ENCODE assay signal across 29 cellular contexts in the genomic region with DNA sequence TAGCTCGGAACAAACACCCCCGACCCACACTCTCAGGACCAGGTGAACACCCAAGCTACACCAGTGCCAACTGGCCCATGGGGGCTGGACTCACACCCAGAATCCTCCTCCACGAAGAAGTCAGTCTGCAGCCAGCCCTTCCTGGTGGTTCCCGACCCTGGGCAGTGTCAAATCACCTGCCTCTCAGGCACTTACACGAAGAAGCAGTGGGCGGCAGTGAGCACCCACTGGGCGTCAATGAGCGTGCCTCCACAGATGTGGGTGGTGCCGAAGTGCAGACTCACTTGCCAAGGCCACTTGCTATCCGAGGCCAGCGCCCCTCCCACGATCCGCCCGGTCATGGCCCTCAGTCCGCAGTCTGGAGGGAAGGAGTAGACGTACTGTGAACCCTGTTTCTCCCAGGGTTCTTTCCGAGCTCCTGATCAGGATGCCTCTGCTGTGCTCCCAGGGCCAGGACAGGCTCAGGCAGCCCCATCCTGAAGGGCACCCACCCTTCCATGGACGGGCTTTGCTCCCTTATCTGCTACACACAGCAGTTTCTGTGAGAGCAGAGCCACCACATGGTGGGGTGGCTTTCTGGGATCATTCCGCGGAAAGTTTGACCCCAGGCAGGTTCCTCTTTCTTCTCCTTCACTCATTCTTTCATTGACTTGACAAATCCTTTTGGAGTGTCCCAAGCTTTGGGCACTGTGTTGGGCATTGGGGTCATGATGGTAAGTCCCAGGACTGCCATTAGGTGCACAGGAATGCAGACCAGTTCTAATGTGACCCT. TPM values are rescaled to one million over a fixed set of nuclear protein-coding genes. Genes with fewer than 3 reads are reported as not detected.
DNase-seq lines count a peak whose midpoint lies in the region; TF ChIP-seq lines count a peak whose summit lies in the region.
"Had no signal": no experiment of that assay in that cellular context is flagged by ENCODE, and none has a peak within 500 bp of the region (broad histone marks: within the 10 kb centered on the region; RNA-seq: fewer than 3 reads in every experiment).

No MANE protein-coding gene starts in this region.

- peak overlapping the region; percentile 23 to 86 for H2BK12ac ChIP-seq in mesenchymal stem cell (ENCODE audit: low read length in 2 of 2)

- peaks cover 8% of the 10 kb centered on the region for H3K4me1 Mint-ChIP-seq in activated naive CD4-positive, alpha-beta T cell treated with anti-CD3 and anti-CD28 coated beads, Interleukin-2, amount 10 ng/mL, durations not matched to agents 7 days and 5 days
- H3K4me1 Mint-ChIP-seq in activated naive CD4-positive, alpha-beta T cell treated with anti-CD3 and anti-CD28 coated beads for 36 hours (ENCODE audit: low read depth) = peaks cover 8% of the 10 kb centered on the region

- H4K8ac ChIP-seq in mesenchymal stem cell (ENCODE audit: low read length) = no peak overlapping the region

- no peak for TF ChIP-seq EP300 in suprapubic skin (IDR thresholded peaks at IDR 0.05)

- H3K18ac ChIP-seq in mesenchymal stem cell (ENCODE audit: low read depth in 1 of 2, low read length in 2 of 2) = peak overlapping the region in 1 of 2 experiments; percentile 56

- H3K4me1 ChIP-seq in mesenchymal stem cell (ENCODE audit: control insufficient read depth, insufficient read depth, low read depth, low read length) (peaks cover 15% of the 10 kb centered on the region), suprapubic skin (peaks cover 6% of the 10 kb centered on the region)
- H3K4me1 ChIP-seq: breast epithelium had no signal

- H3K79me1 ChIP-seq in mesenchymal stem cell (replicated peaks; ENCODE audit: low read length, poor library complexity, severe bottlenecking) = no peaks in the 10 kb centered on the region

- in situ Hi-C loops in G401 (cut with HindIII; ENCODE audit: low sequenced_read_pairs) = no loop called here

- 93% methylated on average over 20 of the region's 20 CpGs for WGBS in mesenchymal stem cell
- 94% methylated on average over 14 of the region's 20 CpGs for WGBS in suprapubic skin

- no peak overlapping the region for H3K9ac ChIP-seq in mesenchymal stem cell (ENCODE audit: low read length)

- H3K27me3 ChIP-seq in mesenchymal stem cell (ENCODE audit: control insufficient read depth in 1 of 2, insufficient read depth in 1 of 2, low read length in 2 of 2) (peaks cover 19 to 45% of the 10 kb centered on the region in 2 experiments), suprapubic skin (peaks cover 2% of the 10 kb centered on the region), WERI-Rb-1 (ENCODE audit: insufficient read depth, low read depth, severe bottlenecking) (no peaks in the 10 kb centered on the region)
- H3K27me3 ChIP-seq: breast epithelium had no signal

- H3K36me3 ChIP-seq in mesenchymal stem cell (ENCODE audit: control insufficient read depth in 1 of 2, insufficient read depth in 2 of 2, low read depth in 1 of 2, low read length in 2 of 2) = no peaks in the 10 kb centered on the region
- H3K36me3 ChIP-seq in suprapubic skin = no peaks in the 10 kb centered on the region
- no peaks in the 10 kb centered on the region for H3K36me3 ChIP-seq in WERI-Rb-1
- H3K36me3 ChIP-seq: breast epithelium had no signal

- H3K9me3 Mint-ChIP-seq in activated naive CD4-positive, alpha-beta T cell treated with anti-CD3 and anti-CD28 coated beads, Interleukin-2, amount 10 ng/mL, durations not matched to agents 7 days and 5 days = no peaks in the 10 kb centered on the region
- no peaks in the 10 kb centered on the region for H3K9me3 Mint-ChIP-seq in activated naive CD4-positive, alpha-beta T cell treated with anti-CD3 and anti-CD28 coated beads for 36 hours
- H3K9me3 Mint-ChIP-seq: WTC11 had no signal

- no peak overlapping the region for H3K4me3 Mint-ChIP-seq in activated naive CD4-positive, alpha-beta T cell treated with anti-CD3 and anti-CD28 coated beads, Interleukin-2, amount 10 ng/mL, durations not matched to agents 7 days and 5 days
- no peak overlapping the region for H3K4me3 Mint-ChIP-seq in activated naive CD4-positive, alpha-beta T cell treated with anti-CD3 and anti-CD28 coated beads for 36 hours
- H3K4me3 Mint-ChIP-seq: T-helper 17 cell, WTC11 had no signal

- no peak for TF ChIP-seq POLR2A in suprapubic skin (IDR thresholded peaks at IDR 0.05)

- no peaks in the 10 kb centered on the region for H3K9me3 ChIP-seq in mesenchymal stem cell (ENCODE audit: control insufficient read depth, low read length)
- H3K9me3 ChIP-seq in suprapubic skin = no peaks in the 10 kb centered on the region
- H3K9me3 ChIP-seq in WERI-Rb-1 (ENCODE audit: severe bottlenecking) = no peaks in the 10 kb centered on the region
- H3K9me3 ChIP-seq: breast epithelium, Caco-2 had no signal

- H3K4ac ChIP-seq in mesenchymal stem cell (ENCODE audit: low read depth in 1 of 2, low read length in 2 of 2) = peak overlapping the region in 1 of 2 experiments; percentile 33

- peak; percentile 15 for DNase-seq in activated naive CD4-positive, alpha-beta T cell treated with anti-CD3 and anti-CD28 coated beads, Interleukin-2, amount 10 ng/mL, durations not matched to agents 7 days and 5 days
- no peak for DNase-seq in activated naive CD4-positive, alpha-beta T cell treated with anti-CD3 and anti-CD28 coated beads for 36 hours
- peak; percentile 46 for DNase-seq in UCSD-AML1 (lab: John Stamatoyannopoulos, UW; ENCODE audit: unreplicated experiment)
- no peak for DNase-seq in mesenchymal stem cell
- peak; percentile 60 to 75 for DNase-seq in suprapubic skin (ENCODE audit: low spot score in 2 of 2)
- DNase-seq in WERI-Rb-1 = no peak
- DNase-seq in G401 (ENCODE audit: low spot score) = no peak
- no peak for DNase-seq in activated naive CD4-positive, alpha-beta T cell treated with anti-CD3 and anti-CD28 coated beads, Interleukin-2, amount 50 U/mL, for 16 hours
- DNase-seq: activated CD4-positive, alpha-beta T cell treated with anti-CD3 and anti-CD28 coated beads, Interleukin-2, amount 50 U/mL, for 1 hour; activated gamma-delta T cell; amniotic stem cell; cortex of kidney; DMS79 treated with DMSO at 0.1 percent for 48 hours; Kasumi-1; NCI-H1694; NCI-H2171 treated with DMSO at 0.1 percent for 48 hours; NCI-H526 treated with DMSO at 0.1 percent for 48 hours; stimulated activated CD4-positive, alpha-beta T cell treated with anti-CD3 and anti-CD28 coated beads, Interleukin-2, amount 100 ng/mL, for 24 hours; T-helper 17 cell had no signal

- intact Hi-C loops in activated naive CD4-positive, alpha-beta T cell treated with anti-CD3 and anti-CD28 coated beads for 36 hours (cut with micrococcal nuclease) = loop anchor here (2.0 kb wide), 1 partner anchor 37 kb away; no protein-coding TSS in a partner anchor

- H3K27ac ChIP-seq in mesenchymal stem cell (ENCODE audit: low read length, poor library complexity, severe bottlenecking) (no peak overlapping the region), suprapubic skin (no peak overlapping the region), WERI-Rb-1 (no peak overlapping the region)
- H3K27ac ChIP-seq: breast epithelium, SK-N-MC had no signal

- no peak overlapping the region for H3K23ac ChIP-seq in mesenchymal stem cell (ENCODE audit: low read length in 2 of 2)

- no peak overlapping the region for H3K14ac ChIP-seq in mesenchymal stem cell (ENCODE audit: low read length in 2 of 2)

- H2BK120ac ChIP-seq in mesenchymal stem cell (ENCODE audit: low read depth, low read length) = no peak overlapping the region

- H2BK5ac ChIP-seq in mesenchymal stem cell (ENCODE audit: low read depth, low read length, poor library complexity, severe bottlenecking) = no peak overlapping the region

- no peaks in the 10 kb centered on the region for H3K36me3 Mint-ChIP-seq in activated naive CD4-positive, alpha-beta T cell treated with anti-CD3 and anti-CD28 coated beads, Interleukin-2, amount 10 ng/mL, durations not matched to agents 7 days and 5 days
- H3K36me3 Mint-ChIP-seq in activated naive CD4-positive, alpha-beta T cell treated with anti-CD3 and anti-CD28 coated beads for 36 hours (ENCODE audit: low read depth) = no peaks in the 10 kb centered on the region
- H3K36me3 Mint-ChIP-seq: WTC11 had no signal

- no peak overlapping the region for H3K4me2 ChIP-seq in mesenchymal stem cell (ENCODE audit: low read length, poor library complexity, severe bottlenecking)

- H2BK15ac ChIP-seq in mesenchymal stem cell (ENCODE audit: low read depth, poor library complexity, severe bottlenecking) = no peak overlapping the region

- no peak overlapping the region for H2AFZ ChIP-seq in mesenchymal stem cell (ENCODE audit: low read depth, low read length)

- no peak overlapping the region for H3K27ac Mint-ChIP-seq in activated naive CD4-positive, alpha-beta T cell treated with anti-CD3 and anti-CD28 coated beads, Interleukin-2, amount 10 ng/mL, durations not matched to agents 7 days and 5 days
- no peak overlapping the region for H3K27ac Mint-ChIP-seq in activated naive CD4-positive, alpha-beta T cell treated with anti-CD3 and anti-CD28 coated beads for 36 hours
- H3K27ac Mint-ChIP-seq: T-helper 17 cell, WTC11 had no signal

- H3K4me3 ChIP-seq in mesenchymal stem cell (ENCODE audit: insufficient read depth in 1 of 2, low read depth in 1 of 2, low read length in 2 of 2) (no peak overlapping the region), suprapubic skin (no peak overlapping the region), WERI-Rb-1 (ENCODE audit: low read depth, low read length) (no peak overlapping the region)
- H3K4me3 ChIP-seq: breast epithelium, SK-N-MC, skin epidermis had no signal

- H2AK5ac ChIP-seq in mesenchymal stem cell (ENCODE audit: low read length, severe bottlenecking) = no peak overlapping the region

- H3K27me3 Mint-ChIP-seq in activated naive CD4-positive, alpha-beta T cell treated with anti-CD3 and anti-CD28 coated beads, Interleukin-2, amount 10 ng/mL, durations not matched to agents 7 days and 5 days = peaks cover 33% of the 10 kb centered on the region
- no peaks in the 10 kb centered on the region for H3K27me3 Mint-ChIP-seq in activated naive CD4-positive, alpha-beta T cell treated with anti-CD3 and anti-CD28 coated beads for 36 hours (ENCODE audit: low read depth)

- TF ChIP-seq CTCF in suprapubic skin (IDR thresholded peaks at IDR 0.05) = no peak
- TF ChIP-seq CTCF in WERI-Rb-1 (IDR thresholded peaks at IDR 0.05; ENCODE audit: low read depth, low read length) = no peak

- H4K91ac ChIP-seq in mesenchymal stem cell (ENCODE audit: low read length) = no peak overlapping the region

- CTCF ChIA-PET in activated naive CD4-positive, alpha-beta T cell treated with anti-CD3 and anti-CD28 coated beads, Interleukin-2, amount 10 ng/mL, durations not matched to agents 7 days and 5 days (lab: Charles Lee) = interaction anchor here (1.2 to 1.7 kb wide), 2 partner anchors 8 to 37 kb away, joined by 3 read pairs; no protein-coding TSS in a partner anchor
- CTCF ChIA-PET in activated naive CD4-positive, alpha-beta T cell treated with anti-CD3 and anti-CD28 coated beads for 36 hours (lab: Charles Lee) = interaction anchor here (0.5 to 1.6 kb wide), 4 partner anchors 18 to 248 kb away, joined by 3 to 5 read pairs (median 4); no protein-coding TSS in a partner anchor

RNA-seq across cellular contexts. Expression of a gene that starts 19.4 kb away (rescaled TPM):
- total RNA-seq in activated naive CD4-positive, alpha-beta T cell treated with anti-CD3 and anti-CD28 coated beads for 36 hours = under 1 TPM; 0.15 to 0.21 TPM
- not detected for polyA plus RNA-seq in mesenchymal stem cell (2013, experiment 1 of 2)
- not detected for polyA plus RNA-seq in mesenchymal stem cell (2013, experiment 2 of 2)
- 10 to 100 TPM; 24.7 to 92.0 (median 73.1) TPM for total RNA-seq in suprapubic skin
- total RNA-seq in G401 (2014; rRNA removed; shearing (Covaris generic)) = not detected in 2 replicates
- total RNA-seq: fibroblast of lung, kidney epithelial cell, lung microvascular endothelial cell, RPMI7951 had no signal
- polyA plus RNA-seq: BJ, fibroblast of lung had no signal

RNA-seq across cellular contexts. Expression of a gene that starts 33.3 kb away (rescaled TPM):
- total RNA-seq in activated naive CD4-positive, alpha-beta T cell treated with anti-CD3 and anti-CD28 coated beads for 36 hours = not detected
- 52.5 TPM for polyA plus RNA-seq in mesenchymal stem cell (2013, experiment 1 of 2)
- polyA plus RNA-seq in mesenchymal stem cell (2013, experiment 2 of 2) = 53.1 TPM
- total RNA-seq in suprapubic skin = 10 to 100 TPM in 2 of 4 donors, 1 to 10 TPM in 2; 4.8 to 15.9 (median 9.5) TPM
- total RNA-seq in G401 (2014; rRNA removed; shearing (Covaris generic)) = not detected in 2 replicates
- polyA plus RNA-seq: BJ had no signal

Comparison
In these comparisons a context has a peak if more than half of its experiments do, and no peak if none do; other contexts are left out.
1. DNase-seq: peak in activated naive CD4-positive, alpha-beta T cell treated with anti-CD3 and anti-CD28 coated beads, Interleukin-2, amount 10 ng/mL, durations not matched to agents 7 days and 5 days (single experiment), UCSD-AML1 (single experiment) and suprapubic skin (2 of 2); none in activated naive CD4-positive, alpha-beta T cell treated with anti-CD3 and anti-CD28 coated beads for 36 hours (single experiment), mesenchymal stem cell (single experiment), WERI-Rb-1 (single experiment), G401 (single experiment) and activated naive CD4-positive, alpha-beta T cell treated with anti-CD3 and anti-CD28 coated beads, Interleukin-2, amount 50 U/mL, for 16 hours (single experiment).
2. RNA of a gene that starts 19.4 kb away (total RNA-seq): 24.7 to 92.0 TPM in suprapubic skin; 0.15 to 0.21 TPM in activated naive CD4-positive, alpha-beta T cell treated with anti-CD3 and anti-CD28 coated beads for 36 hours and not detected in G401; every median in the first group is over 10 times any median in the second.